In genomic region chr10:87094373-87095240, GRCh38 we compare ENCODE assay signal across 8 cellular contexts. TPM values are rescaled to one million over a fixed set of nuclear protein-coding genes. Genes with fewer than 3 reads are reported as not detected.
DNase-seq lines count a peak whose midpoint lies in the region; ATAC-seq and TF ChIP-seq lines count a peak whose summit lies in the region.

GLUD1 (minus strand) TSS chr10:87094843; CDS start chr10:87094769, 74 bp downstream.
A gene with protein sequence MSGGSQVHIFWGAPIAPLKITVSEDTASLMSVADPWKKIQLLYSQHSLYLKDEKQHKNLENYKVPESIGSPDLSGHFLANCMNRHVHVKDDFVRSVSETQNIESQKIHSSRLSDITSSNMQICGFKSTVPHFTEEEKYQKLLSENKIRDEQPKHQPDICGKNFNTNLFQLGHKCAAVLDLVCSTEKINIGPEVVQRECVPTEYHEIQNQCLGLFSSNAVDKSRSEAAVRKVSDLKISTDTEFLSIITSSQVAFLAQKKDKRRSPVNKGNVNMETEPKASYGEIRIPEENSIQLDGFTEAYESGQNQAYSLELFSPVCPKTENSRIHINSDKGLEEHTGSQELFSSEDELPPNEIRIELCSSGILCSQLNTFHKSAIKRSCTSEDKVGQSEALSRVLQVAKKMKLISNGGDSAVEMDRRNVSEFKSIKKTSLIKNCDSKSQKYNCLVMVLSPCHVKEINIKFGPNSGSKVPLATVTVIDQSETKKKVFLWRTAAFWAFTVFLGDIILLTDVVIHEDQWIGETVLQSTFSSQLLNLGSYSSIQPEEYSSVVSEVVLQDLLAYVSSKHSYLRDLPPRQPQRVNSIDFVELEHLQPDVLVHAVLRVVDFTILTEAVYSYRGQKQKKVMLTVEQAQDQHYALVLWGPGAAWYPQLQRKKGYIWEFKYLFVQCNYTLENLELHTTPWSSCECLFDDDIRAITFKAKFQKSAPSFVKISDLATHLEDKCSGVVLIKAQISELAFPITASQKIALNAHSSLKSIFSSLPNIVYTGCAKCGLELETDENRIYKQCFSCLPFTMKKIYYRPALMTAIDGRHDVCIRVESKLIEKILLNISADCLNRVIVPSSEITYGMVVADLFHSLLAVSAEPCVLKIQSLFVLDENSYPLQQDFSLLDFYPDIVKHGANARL (plus strand): TSS chr10:87095206. CDS start chr10:87151355, 56,149 bp downstream.

- peak within 1 kb of the TSS; percentile 95 to 98 (median 95) for H3K27ac Mint-ChIP-seq in IgD-negative memory B cell
- H3K27ac Mint-ChIP-seq in activated T-helper 17 cell treated with anti-CD3 and anti-CD28 coated beads, Interleukin-2, amount 50 U/mL, for 72 hours = peak within 1 kb of the TSS; percentile 96
- peak within 1 kb of the TSS; percentile 85 to 92 for H3K27ac Mint-ChIP-seq in natural killer cell

- no peak for TF ChIP-seq CTCF in natural killer cell (IDR thresholded peaks at IDR 0.05)

- H3K36me3 Mint-ChIP-seq in IgD-negative memory B cell (peaks cover 2% of the 10 kb centered on the region), natural killer cell (no peaks in the 10 kb centered on the region)
- peaks cover 79% of the 10 kb centered on the region for H3K36me3 Mint-ChIP-seq in activated T-helper 17 cell treated with anti-CD3 and anti-CD28 coated beads, Interleukin-2, amount 50 U/mL, for 72 hours (ENCODE audit: low read depth)

- H3K4me1 Mint-ChIP-seq in IgD-negative memory B cell = peaks cover 30 to 46% (median 34%) of the 10 kb centered on the region in 3 donors
- H3K4me1 Mint-ChIP-seq in activated T-helper 17 cell treated with anti-CD3 and anti-CD28 coated beads, Interleukin-2, amount 50 U/mL, for 72 hours = peaks cover 28% of the 10 kb centered on the region
- peaks cover 41 to 44% of the 10 kb centered on the region in 2 donors for H3K4me1 Mint-ChIP-seq in natural killer cell

- H3K27me3 Mint-ChIP-seq in IgD-negative memory B cell (no peaks in the 10 kb centered on the region), natural killer cell (ENCODE audit: low read depth in 2 of 2) (no peaks in the 10 kb centered on the region)
- H3K27me3 Mint-ChIP-seq in activated T-helper 17 cell treated with anti-CD3 and anti-CD28 coated beads, Interleukin-2, amount 50 U/mL, for 72 hours = no peaks in the 10 kb centered on the region

- DNase-seq in DMS53 (lab: John Stamatoyannopoulos, UW) = peak; percentile 97
- DNase-seq in RPMI7951 (ENCODE audit: low read depth) = peak; percentile 89
- peak; percentile 78 for DNase-seq in fibroblast of peridontal ligament (ENCODE audit: extremely low read depth)
- peak; percentile 88 for DNase-seq in natural killer cell
- DNase-seq in stimulated activated naive CD8-positive, alpha-beta T cell treated with anti-CD3 and anti-CD28 coated beads, Interleukin-15, Interleukin-2, amounts not matched to agents 100 U/mL and 50 U/mL, for 24 hours = peak; percentile 91

- intact Hi-C loops in natural killer cell (cut with micrococcal nuclease) = loop anchor here (1.0 to 5.0 kb wide), 3 partner anchors 10 to 768 kb away; partner anchors contain the start of genes KLLN and PTEN

- no peaks in the 10 kb centered on the region for H3K9me3 Mint-ChIP-seq in IgD-negative memory B cell
- H3K9me3 Mint-ChIP-seq in activated T-helper 17 cell treated with anti-CD3 and anti-CD28 coated beads, Interleukin-2, amount 50 U/mL, for 72 hours = no peaks in the 10 kb centered on the region
- no peaks in the 10 kb centered on the region for H3K9me3 Mint-ChIP-seq in natural killer cell

- peak; percentile 65 for ATAC-seq in GM21528 (IDR thresholded peaks at IDR 0.05; ENCODE audit: low FRiP score, unreplicated experiment)
- peak; percentile 76 for ATAC-seq in activated T-helper 17 cell treated with anti-CD3 and anti-CD28 coated beads, Interleukin-2, amount 50 U/mL, for 72 hours (replicated peaks)
- ATAC-seq in natural killer cell = peak; percentile 62 to 83 (median 71)
- ATAC-seq in stimulated activated naive CD8-positive, alpha-beta T cell treated with anti-CD3 and anti-CD28 coated beads, Interleukin-15, Interleukin-2, amounts not matched to agents 100 U/mL and 50 U/mL, for 24 hours = peak; percentile 82

- H3K4me3 Mint-ChIP-seq in IgD-negative memory B cell (peak within 1 kb of the TSS; percentile 93 to 97 (median 96)), natural killer cell (peak within 1 kb of the TSS; percentile 92)
- peak within 1 kb of the TSS; percentile 98 for H3K4me3 Mint-ChIP-seq in activated T-helper 17 cell treated with anti-CD3 and anti-CD28 coated beads, Interleukin-2, amount 50 U/mL, for 72 hours

RNA-seq across cellular contexts. Expression of gene GLUD1, which starts in this region (rescaled TPM):
- 83.7 TPM for polyA plus RNA-seq in IgD-negative memory B cell
- 175 and 190 TPM in 2 replicates for total RNA-seq in RPMI7951 (2014; rRNA removed; shearing (Covaris generic))
- 100 to 1,000 TPM; 134 to 176 TPM for total RNA-seq in activated T-helper 17 cell treated with anti-CD3 and anti-CD28 coated beads, Interleukin-2, amount 50 U/mL, for 72 hours
- 100 to 1,000 TPM; 102 to 115 (median 112) TPM for total RNA-seq in natural killer cell

RNA-seq across cellular contexts. Expression of the second gene that starts in this region (rescaled TPM):
- polyA plus RNA-seq in IgD-negative memory B cell = 15.9 TPM
- 21.9 and 24.9 TPM in 2 replicates for total RNA-seq in RPMI7951 (2014; rRNA removed; shearing (Covaris generic))
- 10 to 100 TPM; 27.6 to 41.5 TPM for total RNA-seq in activated T-helper 17 cell treated with anti-CD3 and anti-CD28 coated beads, Interleukin-2, amount 50 U/mL, for 72 hours
- total RNA-seq in natural killer cell = 10 to 100 TPM; 32.6 to 37.5 (median 34.1) TPM

Comparison
In these comparisons a context has a peak if more than half of its experiments do, and no peak if none do; other contexts are left out.
1. Peak in every context shown above with its lines: DNase-seq and ATAC-seq.